In genomic region chr1:29202584-29203340, GRCh38 we compare ENCODE assay signal across 8 cellular contexts. TPM values are rescaled to one million over a fixed set of nuclear protein-coding genes. Genes with fewer than 3 reads are reported as not detected.
DNase-seq lines count a peak whose midpoint lies in the region; ATAC-seq and TF ChIP-seq lines count a peak whose summit lies in the region.

No MANE protein-coding gene starts in this region.

- peak; percentile 96 for TF ChIP-seq CTCF in GM10248 (IDR thresholded peaks at IDR 0.05; ENCODE audit: control extremely low read depth, extremely low read depth, low read depth, missing control alignments)

- CTCF ChIA-PET in GM10248 (lab: Yijun Ruan, JAX), result interaction anchor here (0.7 to 8.9 kb wide), 42 partner anchors 8 to 1513 kb away, joined by 3 to 132 read pairs (median 4); partner anchors contain the start of genes MECR, SRSF4, TMEM200B and YTHDF2

- peak; percentile 87 for DNase-seq in GM10248 (ENCODE audit: extremely low spot score)
- peak; percentile 95 for DNase-seq in NCI-H446 treated with DMSO at 0.1 percent for 48 hours (lab: John Stamatoyannopoulos, UW)
- peak; percentile 92 for DNase-seq in activated CD4-positive, CD25-positive, alpha-beta regulatory T cell treated with anti-CD3 and anti-CD28 coated beads, Interleukin-2, amount 50 U/mL, for 72 hours
- peak; percentile 90 for DNase-seq in cerebellum (ENCODE audit: low spot score)
- peak; percentile 96 for DNase-seq in kidney tubule cell (ENCODE audit: low spot score)
- peak; percentile 82 to 88 for DNase-seq in stimulated activated CD4-positive, alpha-beta T cell treated with anti-CD3 and anti-CD28 coated beads, Interleukin-15, amount 100 ng/mL, for 48 hours (ENCODE audit: low read depth in 2 of 2)

- ATAC-seq in HG03378 (IDR thresholded peaks at IDR 0.05; ENCODE audit: unreplicated experiment), result peak; percentile 72
- no peak for ATAC-seq in GM21515 (IDR thresholded peaks at IDR 0.05; ENCODE audit: unreplicated experiment)

- POLR2A ChIA-PET in GM10248 (lab: Yijun Ruan, JAX), result no interaction called here

RNA-seq across cellular contexts. Expression of gene SRSF4, which starts 21.1 kb away (rescaled TPM):
- total RNA-seq in cerebellum, result 45.8 TPM

RNA-seq across cellular contexts. Expression of gene MECR, which starts 28.0 kb away (rescaled TPM):
- total RNA-seq in cerebellum, result 18.9 TPM

RNA-seq across cellular contexts. Expression of gene PTPRU, which starts 33.6 kb away (rescaled TPM):
- total RNA-seq in cerebellum, result 13.3 TPM
